20 cellular contexts compared by ENCODE assay signal in the genomic region with DNA sequence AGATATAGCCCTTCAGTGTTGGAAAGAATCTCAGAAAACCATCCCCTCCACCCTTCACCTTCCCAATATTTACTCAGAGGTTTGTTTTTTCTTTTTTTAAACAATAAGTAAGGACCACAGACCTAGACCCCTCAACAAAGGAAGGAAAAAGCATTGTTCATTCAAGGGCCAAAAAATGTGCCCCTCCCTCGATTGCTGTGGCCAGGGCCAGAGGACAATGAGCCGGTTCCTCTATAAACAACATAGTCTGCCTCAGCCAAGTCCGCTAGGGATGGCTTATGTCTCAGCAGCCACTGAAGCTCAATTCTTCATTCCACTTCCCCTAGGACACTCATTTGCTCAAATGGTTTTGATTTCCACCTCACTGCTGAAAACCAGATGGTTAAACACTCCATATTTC. TPM values are rescaled to one million over a fixed set of nuclear protein-coding genes. Genes with fewer than 3 reads are reported as not detected.
DNase-seq lines count a peak whose midpoint lies in the region; ATAC-seq and TF ChIP-seq lines count a peak whose summit lies in the region.
"Had no signal": no experiment of that assay in that cellular context is flagged by ENCODE, and none has a peak within 500 bp of the region (broad histone marks: within the 10 kb centered on the region; RNA-seq: fewer than 3 reads in every experiment).

No MANE protein-coding gene starts in this region.

- no peak overlapping the region for H3K4me3 Mint-ChIP-seq in nephron
- H3K4me3 Mint-ChIP-seq: activated CD4-positive, alpha-beta memory T cell treated with anti-CD3 and anti-CD28 coated beads, Interleukin-2, amount 10 ng/mL, durations not matched to agents 7 days and 5 days; stimulated activated naive CD8-positive, alpha-beta T cell treated with anti-CD3 and anti-CD28 coated beads, Interleukin-15, Interleukin-2, amounts not matched to agents 100 ng/mL and 50 ng/mL, for 24 hours had no signal

- TF ChIP-seq CTCF in cardiac muscle cell (IDR thresholded peaks at IDR 0.05; ENCODE audit: low read depth, low read length), result no peak
- no peak for TF ChIP-seq CTCF in nephron (IDR thresholded peaks at IDR 0.05; ENCODE audit: unreplicated experiment in 3 of 3)

- no peak for ATAC-seq in Right ventricle myocardium inferior
- ATAC-seq in left cardiac atrium, result peak; percentile 14 to 17
- ATAC-seq: activated naive CD4-positive, alpha-beta T cell treated with anti-CD3 and anti-CD28 coated beads, Interleukin-2, amount 50 U/mL, for 72 hours had no signal

- H3K27ac ChIP-seq in cardiac muscle cell, result peak overlapping the region; percentile 60
- H3K27ac ChIP-seq: coronary artery, KMS-11, uterus had no signal

- H3K4me3 ChIP-seq in cardiac muscle cell, result no peak overlapping the region
- H3K4me3 ChIP-seq: coronary artery, uterus had no signal

- H3K27me3 ChIP-seq in cardiac muscle cell, result no peaks in the 10 kb centered on the region
- H3K27me3 ChIP-seq: uterus had no signal

- DNase-seq in cardiac muscle cell (ENCODE audit: low read depth in 1 of 2, low spot score in 1 of 2) (no peak), Right ventricle myocardium inferior (ENCODE audit: missing footprints) (no peak), left cardiac atrium (no peak), NAMALWA (ENCODE audit: low spot score) (no peak), activated T-cell treated with anti-CD3 and anti-CD28 coated beads for 4 hours (no peak), COLO668 (lab: John Stamatoyannopoulos, UW; ENCODE audit: unreplicated experiment) (no peak), HCEC 1CT (no peak)
- DNase-seq: activated CD4-positive, alpha-beta memory T cell treated with anti-CD3 and anti-CD28 coated beads, Interleukin-2, amount 10 ng/mL, durations not matched to agents 7 days and 5 days; activated T-cell treated with anti-CD3 and anti-CD28 coated beads, Interleukin-2, amount 50 U/mL, for 48 hours; NCI-H1048; NCI-H2029; NK-92 treated with Interleukin-12 subunit alpha and Interleukin-12 subunit beta, amount 100 ng/mL, for 24 hours; stimulated activated CD4-positive, alpha-beta T cell treated with anti-CD3 and anti-CD28 coated beads, Interleukin-2, amount 100 ng/mL, for 48 hours; T-helper 1 cell; uterus had no signal

- intact Hi-C loops in Right ventricle myocardium inferior (cut with DNase I), result no loop called here
- intact Hi-C loops in left cardiac atrium (cut with DNase I), result no loop called here

- peaks cover 2% of the 10 kb centered on the region for H3K36me3 ChIP-seq in cardiac muscle cell
- H3K36me3 ChIP-seq: uterus had no signal

- peaks cover 7% of the 10 kb centered on the region for H3K4me1 ChIP-seq in cardiac muscle cell (ENCODE audit: low read depth)
- H3K4me1 ChIP-seq: uterus had no signal

- H3K4me1 Mint-ChIP-seq in nephron, result peaks cover 44% of the 10 kb centered on the region
- H3K4me1 Mint-ChIP-seq: activated CD4-positive, alpha-beta memory T cell treated with anti-CD3 and anti-CD28 coated beads, Interleukin-2, amount 10 ng/mL, durations not matched to agents 7 days and 5 days had no signal

- H3K9me3 Mint-ChIP-seq in nephron, result no peaks in the 10 kb centered on the region
- H3K9me3 Mint-ChIP-seq: activated CD4-positive, alpha-beta memory T cell treated with anti-CD3 and anti-CD28 coated beads, Interleukin-2, amount 10 ng/mL, durations not matched to agents 7 days and 5 days; activated naive CD4-positive, alpha-beta T cell treated with anti-CD3 and anti-CD28 coated beads, Interleukin-2, amount 50 U/mL, for 72 hours; stimulated activated naive CD8-positive, alpha-beta T cell treated with anti-CD3 and anti-CD28 coated beads, Interleukin-15, Interleukin-2, amounts not matched to agents 100 ng/mL and 50 ng/mL, for 24 hours had no signal

- H3K36me3 Mint-ChIP-seq in nephron (ENCODE audit: low read depth), result peaks cover 21% of the 10 kb centered on the region

- H3K27me3 Mint-ChIP-seq in nephron (ENCODE audit: low read depth), result no peaks in the 10 kb centered on the region
- H3K27me3 Mint-ChIP-seq: activated CD4-positive, alpha-beta memory T cell treated with anti-CD3 and anti-CD28 coated beads, Interleukin-2, amount 10 ng/mL, durations not matched to agents 7 days and 5 days; stimulated activated naive CD8-positive, alpha-beta T cell treated with anti-CD3 and anti-CD28 coated beads, Interleukin-15, Interleukin-2, amounts not matched to agents 100 ng/mL and 50 ng/mL, for 24 hours had no signal

- peak overlapping the region in 2 of 3 experiments; percentile 87 to 93 for H3K27ac Mint-ChIP-seq in nephron
- H3K27ac Mint-ChIP-seq: activated CD4-positive, alpha-beta memory T cell treated with anti-CD3 and anti-CD28 coated beads, Interleukin-2, amount 10 ng/mL, durations not matched to agents 7 days and 5 days; activated naive CD4-positive, alpha-beta T cell treated with anti-CD3 and anti-CD28 coated beads, Interleukin-2, amount 50 U/mL, for 72 hours; stimulated activated naive CD8-positive, alpha-beta T cell treated with anti-CD3 and anti-CD28 coated beads, Interleukin-15, Interleukin-2, amounts not matched to agents 100 ng/mL and 50 ng/mL, for 24 hours had no signal

- no peaks in the 10 kb centered on the region for H3K9me3 ChIP-seq in cardiac muscle cell (ENCODE audit: low read depth)
- H3K9me3 ChIP-seq: uterus had no signal

RNA-seq across cellular contexts. Expression of gene TRIM16, which starts 24.0 kb away (rescaled TPM):
- total RNA-seq in cardiac muscle cell (42.4 and 48.8 TPM in 2 replicates), Right ventricle myocardium inferior (31.9 TPM), left cardiac atrium (10 to 100 TPM; 17.5 to 18.1 TPM)
- polyA plus RNA-seq in cardiac muscle cell, result 20.6 and 27.6 TPM in 2 replicates

RNA-seq across cellular contexts. Expression of gene ZNF286A, which starts 39.5 kb away (rescaled TPM):
- total RNA-seq in cardiac muscle cell (50.9 and 78.7 TPM in 2 replicates), Right ventricle myocardium inferior (8.7 TPM), left cardiac atrium (10 to 100 TPM; 12.7 to 13.7 TPM)
- polyA plus RNA-seq in cardiac muscle cell, result 26.1 and 46.7 TPM in 2 replicates

RNA-seq across cellular contexts. Expression of gene FBXW10B, which starts 40.6 kb away (rescaled TPM):
- total RNA-seq in cardiac muscle cell (1.1 TPM in 1 of 2 replicates, not detected in the other), Right ventricle myocardium inferior (0.84 TPM), left cardiac atrium (under 1 TPM; 0.16 to 0.56 TPM)
- polyA plus RNA-seq in cardiac muscle cell, result 0.21 and 0.62 TPM in 2 replicates
